ENCODE assay signal across 3 cellular contexts in genomic region chr1:43174873-43175272, GRCh38.
"Had no signal": no experiment of that assay in that cellular context is flagged by ENCODE, and none has a peak within 500 bp of the region (broad histone marks: within the 10 kb centered on the region; RNA-seq: fewer than 3 reads in every experiment).

No MANE protein-coding gene starts in this region.

- DNase-seq: GDM1, GF-D8 had no signal

- ATAC-seq: GM12878 had no signal

- H3K4me3 ChIP-seq: GM12878 had no signal
